10 cellular contexts compared by ENCODE assay signal in the genomic region with DNA sequence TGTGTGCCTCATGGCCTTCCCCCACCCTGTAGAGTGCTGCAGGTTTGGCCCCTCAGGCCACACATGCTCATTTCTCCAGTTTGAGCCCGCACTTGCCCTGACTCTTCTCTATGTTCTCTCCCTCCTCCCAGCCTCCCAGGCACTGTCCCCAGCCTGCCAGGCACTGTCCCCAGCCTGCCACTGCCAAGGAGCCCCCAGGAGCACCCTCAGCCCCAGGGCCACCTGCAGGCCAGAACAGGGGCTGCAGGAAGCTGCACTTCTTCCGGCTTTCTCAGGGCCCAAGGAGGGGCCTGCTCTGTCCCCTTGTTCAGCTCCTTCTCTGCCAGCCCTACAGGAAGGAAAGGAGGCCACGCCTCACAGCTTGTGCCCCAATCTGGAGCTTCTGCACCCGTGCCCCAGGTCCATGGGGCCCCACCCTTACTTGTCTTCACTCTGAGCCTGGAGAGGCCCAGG. TPM values are rescaled to one million over a fixed set of nuclear protein-coding genes. Genes with fewer than 3 reads are reported as not detected.
DNase-seq lines count a peak whose midpoint lies in the region; ATAC-seq and TF ChIP-seq lines count a peak whose summit lies in the region.
"Had no signal": no experiment of that assay in that cellular context is flagged by ENCODE, and none has a peak within 500 bp of the region (broad histone marks: within the 10 kb centered on the region; RNA-seq: fewer than 3 reads in every experiment).

No MANE protein-coding gene starts in this region.

- H3K9me3 Mint-ChIP-seq in neural progenitor cell = peaks cover 2% of the 10 kb centered on the region

- CTCF ChIA-PET in mammary epithelial cell (lab: Charles Lee; ENCODE audit: low non-redundant PET) = interaction anchor here (0.6 kb wide), 1 partner anchor 38 kb away, joined by 3 read pairs; no protein-coding TSS in a partner anchor

- H3K27me3 Mint-ChIP-seq in neural progenitor cell (ENCODE audit: insufficient read depth, low read depth) = peaks cover 2% of the 10 kb centered on the region

- TF ChIP-seq EP300 in tibial nerve (IDR thresholded peaks at IDR 0.05) = no peak

- no peaks in the 10 kb centered on the region for H3K27me3 ChIP-seq in GM06990 (replicated peaks; ENCODE audit: control insufficient read depth, insufficient read depth, low read length)
- no peaks in the 10 kb centered on the region for H3K27me3 ChIP-seq in mammary epithelial cell (ENCODE audit: insufficient read depth, low read length)
- no peaks in the 10 kb centered on the region for H3K27me3 ChIP-seq in neural progenitor cell
- H3K27me3 ChIP-seq in tibial nerve = peaks cover 0 to 4% of the 10 kb centered on the region in 2 donors

- no peaks in the 10 kb centered on the region for H3F3A ChIP-seq in neural progenitor cell (ENCODE audit: low read depth)

- no peak for TF ChIP-seq POLR2A in tibial nerve (IDR thresholded peaks at IDR 0.05)

- intact Hi-C loops in mammary epithelial cell (cut with micrococcal nuclease) = no loop called here

- no peak overlapping the region for H3K4me3 Mint-ChIP-seq in neural progenitor cell

- BruUV-seq in mammary epithelial cell (replicated peaks; lab: Mats Ljungman, UMichigan) = no TSS peak

- H3K9ac ChIP-seq in mammary epithelial cell (ENCODE audit: insufficient read depth, low read length) (peak overlapping the region; percentile 10), neural progenitor cell (no peak overlapping the region)

- ATAC-seq in GM19395 (IDR thresholded peaks at IDR 0.05; ENCODE audit: unreplicated experiment) = no peak

- peak overlapping the region; percentile 84 for H2AFZ ChIP-seq in mammary epithelial cell (ENCODE audit: low read depth, low read length)
- peak overlapping the region; percentile 17 for H2AFZ ChIP-seq in neural progenitor cell (replicated peaks)

- dilution Hi-C loops in mammary epithelial cell (cut with HindIII; ENCODE audit: low sequenced_read_pairs) = no loop called here

- no peaks in the 10 kb centered on the region for H3K36me3 ChIP-seq in GM06990 (ENCODE audit: control insufficient read depth, insufficient read depth, low read length)
- no peaks in the 10 kb centered on the region for H3K36me3 ChIP-seq in mammary epithelial cell (ENCODE audit: insufficient read depth, low read length)
- H3K36me3 ChIP-seq in neural progenitor cell = no peaks in the 10 kb centered on the region
- H3K36me3 ChIP-seq in tibial nerve = no peaks in the 10 kb centered on the region

- H3K9me3 ChIP-seq in mammary epithelial cell (replicated peaks; ENCODE audit: insufficient read depth, low read length) (no peaks in the 10 kb centered on the region), neural progenitor cell (ENCODE audit: low read depth) (no peaks in the 10 kb centered on the region), tibial nerve (no peaks in the 10 kb centered on the region)

- H3K79me2 ChIP-seq in mammary epithelial cell (ENCODE audit: insufficient read depth, low read length) (no peaks in the 10 kb centered on the region), neural progenitor cell (ENCODE audit: low read depth) (no peaks in the 10 kb centered on the region)

- in situ Hi-C loops in mammary epithelial cell (cut with MboI; ENCODE audit: low sequenced_read_pairs in 2 of 2) = no loop called here

- peaks cover 34% of the 10 kb centered on the region for H3K4me1 ChIP-seq in mammary epithelial cell (ENCODE audit: insufficient read depth, low read length)
- H3K4me1 ChIP-seq in neural progenitor cell = no peaks in the 10 kb centered on the region
- H3K4me1 ChIP-seq in tibial nerve = peaks cover 0 to 12% (median 0%) of the 10 kb centered on the region in 4 donors

- whole genome bisulfite sequencing in mammary epithelial cell (ENCODE audit: low coverage, missing lambda C conversion rate) = 27% methylated on average over 3 of the region's 4 CpGs
- 70 to 73% methylated on average over 4 of the region's 4 CpGs for WGBS in tibial nerve, 2 donors

- H4K20me1 ChIP-seq in mammary epithelial cell (ENCODE audit: insufficient read depth, low read length) = no peaks in the 10 kb centered on the region
- H4K20me1 ChIP-seq in neural progenitor cell (ENCODE audit: low read depth) = no peaks in the 10 kb centered on the region

- H3K4me2 ChIP-seq in mammary epithelial cell (ENCODE audit: insufficient read depth, low read depth, low read length) = peak overlapping the region; percentile 79
- H3K4me2 ChIP-seq in neural progenitor cell = no peak overlapping the region

- DNase-seq in GM06990 (ENCODE audit: extremely low read depth, insufficient read length) (no peak), HK-2 (ENCODE audit: unreplicated experiment) (peak; percentile 35), mammary epithelial cell (no peak), neural progenitor cell (ENCODE audit: low spot score) (no peak), tibial nerve (ENCODE audit: low spot score in 2 of 2) (no peak), NCI-H2107 (lab: John Stamatoyannopoulos, UW) (no peak)
- DNase-seq in central memory CD4-positive, alpha-beta T cell = no peak
- DNase-seq: naive B cell had no signal

- TF ChIP-seq CTCF in GM06990 (IDR thresholded peaks at IDR 0.05; ENCODE audit: insufficient read depth, low read length, poor library complexity, severe bottlenecking) (peak; percentile 49), mammary epithelial cell (conservative IDR thresholded peaks at IDR 0.05 in 1 of 2, IDR thresholded peaks at IDR 0.05 in 1 of 2; ENCODE audit: extremely low read depth in 1 of 2, insufficient read depth in 1 of 2, low read depth in 1 of 2, low read length in 2 of 2) (peak; percentile 39 to 46), neural progenitor cell (IDR thresholded peaks at IDR 0.05) (peak; percentile 34), tibial nerve (IDR thresholded peaks at IDR 0.05) (peak in 1 of 5 experiments; percentile 16)

- H3K36me3 Mint-ChIP-seq in neural progenitor cell = no peaks in the 10 kb centered on the region
- H3K36me3 Mint-ChIP-seq: naive B cell had no signal

- H3K4me3 ChIP-seq in GM06990 (replicated peaks; ENCODE audit: low read depth, low read length) (no peak overlapping the region), mammary epithelial cell (replicated peaks in 1 of 3; ENCODE audit: insufficient read depth in 1 of 3, low read depth in 2 of 3, low read length in 3 of 3) (no peak overlapping the region), neural progenitor cell (no peak overlapping the region), tibial nerve (no peak overlapping the region)

- peak overlapping the region; percentile 48 for H3K27ac ChIP-seq in mammary epithelial cell (ENCODE audit: insufficient read depth, low read depth, low read length)
- H3K27ac ChIP-seq in neural progenitor cell = no peak overlapping the region
- no peak overlapping the region for H3K27ac ChIP-seq in tibial nerve

- no peak overlapping the region for H3K27ac Mint-ChIP-seq in neural progenitor cell
- H3K27ac Mint-ChIP-seq: naive B cell had no signal

- H3K4me1 Mint-ChIP-seq in neural progenitor cell = peaks cover 6% of the 10 kb centered on the region
- H3K4me1 Mint-ChIP-seq: naive B cell had no signal

RNA-seq across cellular contexts. Expression of a gene that starts 31.6 kb away (rescaled TPM):
- total RNA-seq in mammary epithelial cell (1 to 10 TPM in 1 of 2 donors, under 1 TPM in 1; 0.50 to 8.6 TPM), neural progenitor cell (ENCODE audit: low replicate concordance) (0.21 and 1.2 TPM in 2 replicates), tibial nerve (10 to 100 TPM; 14.4 to 37.7 (median 34.2) TPM)
- 1.6 TPM for polyA plus RNA-seq in mammary epithelial cell
- polyA minus RNA-seq in mammary epithelial cell = 3.3 TPM
- total RNA-seq: activated CD8-positive, alpha-beta memory T cell treated with anti-CD3 and anti-CD28 coated beads for 36 hours had no signal
